27 cellular contexts compared by ENCODE assay signal in the genomic region with DNA sequence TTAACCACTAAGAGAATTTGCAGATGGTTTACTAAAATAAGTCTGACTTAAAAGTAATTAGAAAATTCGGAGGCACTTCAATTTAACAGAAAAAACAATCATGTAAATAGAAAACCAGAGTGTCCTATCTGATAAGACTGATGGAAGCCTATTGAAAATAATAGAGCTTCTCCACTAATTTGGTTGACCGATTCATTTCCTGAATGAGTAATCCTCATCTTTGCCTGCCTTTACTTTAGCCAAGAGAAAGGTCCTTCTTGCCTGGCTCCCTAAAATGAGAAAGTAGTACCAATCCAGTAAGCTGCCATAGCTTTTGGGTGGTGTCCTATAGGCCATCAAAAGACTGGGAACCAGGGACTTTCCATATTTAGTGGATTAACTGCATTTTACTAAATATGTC. TPM values are rescaled to one million over a fixed set of nuclear protein-coding genes. Genes with fewer than 3 reads are reported as not detected.
"Had no signal": no experiment of that assay in that cellular context is flagged by ENCODE, and none has a peak within 500 bp of the region (broad histone marks: within the 10 kb centered on the region; RNA-seq: fewer than 3 reads in every experiment).

No MANE protein-coding gene starts in this region.

- H3K4me1 ChIP-seq: esophagus squamous epithelium, gastroesophageal sphincter, pancreas, right atrium auricular region, stomach, tibial artery, upper lobe of right lung had no signal

- H3K36me3 Mint-ChIP-seq: activated naive CD8-positive, alpha-beta T cell; stimulated activated naive B cell treated with anti-CD40 and anti-IgM and Interleukin-4, amounts not matched to agents 10 μg/mL and 1 μg/mL and 100 μg/mL, for 72 hours had no signal

- H3K27me3 Mint-ChIP-seq: activated B cell treated with CpG ODN at 0.5 μM for 24 hours; activated naive CD8-positive, alpha-beta T cell; stimulated activated naive B cell treated with anti-CD40 and anti-IgM and Interleukin-4, amounts not matched to agents 10 μg/mL and 1 μg/mL and 100 μg/mL, for 72 hours had no signal

- ATAC-seq: gastroesophageal sphincter; left cardiac atrium; left ventricle myocardium superior; pancreas; stimulated activated naive B cell treated with anti-CD40 and anti-IgM and Interleukin-4, amounts not matched to agents 10 μg/mL and 1 μg/mL and 100 μg/mL, for 72 hours; upper lobe of right lung had no signal

- H2AFZ ChIP-seq: hepatocyte had no signal

- H3K4me3 ChIP-seq: esophagus squamous epithelium, gastroesophageal sphincter, hepatocyte, pancreas, right atrium auricular region, stomach, tibial artery, upper lobe of right lung had no signal

- H3K4me3 Mint-ChIP-seq: activated B cell treated with CpG ODN at 0.5 μM for 24 hours; activated naive CD8-positive, alpha-beta T cell; nephron; stimulated activated naive B cell treated with anti-CD40 and anti-IgM and Interleukin-4, amounts not matched to agents 10 μg/mL and 1 μg/mL and 100 μg/mL, for 72 hours; T-helper 2 cell treated with Interferon-gamma antibody and Interleukin-4, amounts not matched to agents 5 μg/mL and 100 μg/mL, for 36 hours had no signal

- H3K4me1 Mint-ChIP-seq: activated B cell treated with CpG ODN at 0.5 μM for 24 hours; nephron; stimulated activated naive B cell treated with anti-CD40 and anti-IgM and Interleukin-4, amounts not matched to agents 10 μg/mL and 1 μg/mL and 100 μg/mL, for 72 hours had no signal

- DNase-seq: activated B cell treated with CpG ODN at 0.5 μM for 24 hours; activated effector memory CD4-positive, alpha-beta T cell treated with Interleukin-2 at 50 U/mL for 16 hours; activated naive CD4-positive, alpha-beta T cell treated with Interleukin-2 at 50 U/mL for 16 hours; anterior cingulate cortex; dermis blood vessel endothelial cell; effector CD4-positive, alpha-beta T cell; esophagus squamous epithelium; left cardiac atrium; left ventricle myocardium superior; pancreas; stimulated activated CD4-positive, alpha-beta T cell treated with anti-CD3 and anti-CD28 coated beads, Interleukin-15, amount 100 ng/mL, for 24 hours; stimulated activated CD4-positive, alpha-beta T cell treated with anti-CD3 and anti-CD28 coated beads, Interleukin-2, amount 100 ng/mL, for 24 hours; stimulated activated naive B cell treated with anti-CD40 and anti-IgM and Interleukin-4, amounts not matched to agents 10 μg/mL and 1 μg/mL and 100 μg/mL, for 72 hours; stomach; tibial artery; upper lobe of right lung had no signal

- H3K27me3 ChIP-seq: esophagus squamous epithelium, gastroesophageal sphincter, hepatocyte, pancreas, right atrium auricular region, stomach, tibial artery, upper lobe of right lung had no signal

- H3K27ac ChIP-seq: epithelial cell of prostate, esophagus squamous epithelium, gastroesophageal sphincter, hepatocyte, pancreas, right atrium auricular region, stomach, tibial artery, upper lobe of right lung had no signal

- H3K36me3 ChIP-seq: esophagus squamous epithelium, gastroesophageal sphincter, pancreas, right atrium auricular region, stomach, tibial artery, upper lobe of right lung had no signal

- H3K4me2 ChIP-seq: hepatocyte had no signal

- H3K27ac Mint-ChIP-seq: activated B cell treated with CpG ODN at 0.5 μM for 24 hours; activated naive CD8-positive, alpha-beta T cell; nephron; stimulated activated naive B cell treated with anti-CD40 and anti-IgM and Interleukin-4, amounts not matched to agents 10 μg/mL and 1 μg/mL and 100 μg/mL, for 72 hours; T-helper 2 cell treated with Interferon-gamma antibody and Interleukin-4, amounts not matched to agents 5 μg/mL and 100 μg/mL, for 36 hours had no signal

- H3K9me3 ChIP-seq: pancreas, upper lobe of right lung had no signal

- H3K79me2 ChIP-seq: hepatocyte had no signal

- H3K9me3 Mint-ChIP-seq: activated B cell treated with CpG ODN at 0.5 μM for 24 hours; T-helper 2 cell treated with Interferon-gamma antibody and Interleukin-4, amounts not matched to agents 5 μg/mL and 100 μg/mL, for 36 hours had no signal

- FAIRE-seq: colon, keratinocyte, pancreas had no signal

RNA-seq across cellular contexts. Expression of gene KCNIP4, which starts 48.4 kb away (rescaled TPM):
- total RNA-seq: activated B cell treated with CpG ODN at 0.5 μM for 24 hours, dermis blood vessel endothelial cell, left cardiac atrium, left ventricle myocardium superior, lung microvascular endothelial cell, pancreas, pulmonary artery endothelial cell, right atrium auricular region, upper lobe of right lung had no signal
